Comparison of ENCODE assay signal across 30 cellular contexts in the genomic region with DNA sequence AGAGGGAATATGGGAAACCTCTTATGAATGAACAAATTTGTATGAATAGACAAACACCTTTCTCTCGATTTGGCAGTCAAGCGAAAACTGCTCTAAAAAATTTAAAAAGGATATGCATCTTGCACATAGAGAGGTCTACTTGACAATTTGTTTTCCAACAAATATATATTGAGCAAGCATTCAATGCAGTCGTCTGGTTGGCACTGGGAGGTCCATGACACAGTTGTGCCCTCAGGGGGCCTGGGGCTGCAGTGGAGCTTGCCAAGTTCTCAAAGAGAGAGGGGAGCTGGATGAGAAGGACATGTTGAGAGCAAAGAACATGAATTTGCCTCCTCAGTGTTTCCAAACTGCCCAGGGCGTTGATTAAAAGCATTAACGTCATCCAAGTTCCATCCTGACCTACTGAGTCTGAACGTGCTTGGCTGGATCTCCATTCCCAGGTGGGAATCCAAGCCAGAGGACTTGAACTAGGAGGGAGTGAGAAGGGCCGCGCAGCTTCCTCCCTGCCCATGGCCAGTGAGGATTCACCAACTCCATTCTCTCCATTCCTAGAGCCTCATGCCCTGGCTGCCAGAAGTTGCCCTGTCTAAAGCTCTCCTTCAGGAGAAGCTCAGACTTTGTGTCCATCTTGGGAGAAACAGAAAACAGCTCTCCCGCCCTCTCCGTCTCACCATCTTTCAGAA. TPM values are rescaled to one million over a fixed set of nuclear protein-coding genes. Genes with fewer than 3 reads are reported as not detected.
"Had no signal": no experiment of that assay in that cellular context is flagged by ENCODE, and none has a peak within 500 bp of the region (broad histone marks: within the 10 kb centered on the region; RNA-seq: fewer than 3 reads in every experiment).

No MANE protein-coding gene starts in this region.

- H3K27ac Mint-ChIP-seq: effector memory CD8-positive, alpha-beta T cell; nephron; neural progenitor cell had no signal

- H3K36me3 Mint-ChIP-seq: naive thymus-derived CD4-positive, alpha-beta T cell; neural progenitor cell had no signal

- ATAC-seq: effector memory CD8-positive, alpha-beta T cell; gastrocnemius medialis; heart left ventricle; left cardiac atrium; left lung; naive thymus-derived CD4-positive, alpha-beta T cell; sciatic nerve had no signal

- H3K4me1 Mint-ChIP-seq: naive thymus-derived CD4-positive, alpha-beta T cell; neural progenitor cell had no signal

- H3K9me3 ChIP-seq: gastrocnemius medialis, heart left ventricle, left lung, prostate gland, right atrium auricular region, thoracic aorta, tibial nerve, upper lobe of left lung, uterus had no signal

- H3K27me3 ChIP-seq: hepatocyte, right atrium auricular region, upper lobe of left lung had no signal

- H3K4me3 Mint-ChIP-seq: effector memory CD8-positive, alpha-beta T cell; naive thymus-derived CD4-positive, alpha-beta T cell; nephron; neural progenitor cell had no signal

- H3K4me1 ChIP-seq: gastrocnemius medialis, heart left ventricle, left lung, neural progenitor cell, prostate gland, right atrium auricular region, tibial nerve, upper lobe of left lung, uterus had no signal

- H3K27ac ChIP-seq: gastrocnemius medialis, heart left ventricle, hepatocyte, left lung, neural progenitor cell, prostate gland, right atrium auricular region, thoracic aorta, tibial nerve, upper lobe of left lung, uterus had no signal

- H3K36me3 ChIP-seq: gastrocnemius medialis, heart left ventricle, left lung, neural progenitor cell, prostate gland, right atrium auricular region, thoracic aorta, tibial nerve, upper lobe of left lung, uterus had no signal

- H3K9me3 Mint-ChIP-seq: effector memory CD8-positive, alpha-beta T cell; naive thymus-derived CD4-positive, alpha-beta T cell; nephron; neural progenitor cell had no signal

- H3K4me3 ChIP-seq: gastrocnemius medialis, heart left ventricle, hepatocyte, left lung, neural progenitor cell, prostate gland, right atrium auricular region, smooth muscle cell, thoracic aorta, tibial nerve, upper lobe of left lung, uterus had no signal

- H3K9ac ChIP-seq: neural progenitor cell had no signal

- DNase-seq: cortex of kidney; effector memory CD8-positive, alpha-beta T cell; foreskin fibroblast; gastrocnemius medialis; heart left ventricle; left cardiac atrium; left lung; mesenchymal stem cell; midbrain; naive thymus-derived CD4-positive, alpha-beta T cell; stimulated activated CD4-positive, alpha-beta T cell treated with anti-CD3 and anti-CD28 coated beads, Interleukin-12 subunit alpha, Interleukin-12 subunit beta, amount 100 ng/mL, for 4 hours; stimulated activated CD4-positive, alpha-beta T cell treated with anti-CD3 and anti-CD28 coated beads, Interleukin-1b, Interleukin-23, amount 100 ng/mL, for 48 hours; stimulated activated CD4-positive, alpha-beta T cell treated with anti-CD3 and anti-CD28 coated beads, Interleukin-4, amount 100 ng/mL, for 1 hour; stimulated activated CD8-positive, alpha-beta memory T cell treated with anti-CD3 and anti-CD28 coated beads, Interleukin-4, amount 100 ng/mL, for 48 hours; stimulated activated naive CD4-positive, alpha-beta T cell treated with Interleukin-2 at 50 U/mL for 16 hours; upper lobe of left lung; uterus had no signal

RNA-seq across cellular contexts. Expression of gene TBX2, which starts 24.5 kb away (rescaled TPM):
- total RNA-seq: dermis microvascular lymphatic vessel endothelial cell; naive thymus-derived CD4-positive, alpha-beta T cell had no signal
- polyA plus RNA-seq: naive thymus-derived CD4-positive, alpha-beta T cell had no signal

RNA-seq across cellular contexts. Expression of gene TBX4, which starts 28.1 kb away (rescaled TPM):
- total RNA-seq: dermis microvascular lymphatic vessel endothelial cell; gastrocnemius medialis; kidney epithelial cell; left cardiac atrium; lung microvascular endothelial cell; naive thymus-derived CD4-positive, alpha-beta T cell; osteoblast; right atrium auricular region; sciatic nerve; thoracic aorta; tibial nerve; uterus had no signal
- polyA plus RNA-seq: naive thymus-derived CD4-positive, alpha-beta T cell had no signal
